Comparison of ENCODE assay signal across 18 cellular contexts in the genomic region with DNA sequence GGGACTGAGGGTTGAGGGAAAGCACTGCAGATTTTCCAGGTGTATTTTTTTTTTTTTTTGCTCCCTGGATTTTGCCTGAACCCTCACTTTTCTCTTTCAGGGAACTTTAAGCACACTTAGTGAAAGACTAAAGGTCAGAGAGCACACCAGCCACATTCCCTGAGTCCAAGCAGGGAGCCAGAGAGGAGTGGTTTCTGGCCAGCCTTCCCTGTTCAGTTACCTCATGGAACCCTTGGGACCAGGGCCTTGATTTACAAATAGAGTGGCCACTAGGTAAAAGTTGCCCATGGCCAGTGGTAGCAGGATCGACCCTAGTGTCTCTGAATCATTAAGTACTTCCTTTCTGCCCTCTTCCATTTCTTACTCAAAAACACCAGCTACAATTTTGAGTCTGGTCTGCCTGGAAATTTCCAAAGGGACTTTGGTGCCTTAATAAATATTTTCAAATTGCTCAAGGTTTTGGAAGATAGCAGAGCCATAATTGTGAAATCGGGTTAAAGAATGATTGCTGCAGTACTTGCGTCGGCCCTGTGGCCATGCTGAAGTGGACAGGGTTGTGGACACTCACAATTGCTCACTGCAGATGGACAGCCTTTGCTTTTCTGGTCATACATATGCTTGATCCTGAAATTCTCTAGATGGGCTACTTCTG. TPM values are rescaled to one million over a fixed set of nuclear protein-coding genes. Genes with fewer than 3 reads are reported as not detected.
A peak's percentile ranks its signal among the peaks of the same experiment; 100 is the strongest.
DNase-seq lines count a peak whose midpoint lies in the region; ATAC-seq, FAIRE-seq and TF ChIP-seq lines count a peak whose summit lies in the region.
"Had no signal": no experiment of that assay in that cellular context is flagged by ENCODE, and none has a peak within 500 bp of the region (broad histone marks: within the 10 kb centered on the region; RNA-seq: fewer than 3 reads in every experiment).

No MANE protein-coding gene starts in this region.

- intact Hi-C loops in esophagus squamous epithelium (cut with DNase I) (no loop called here), HepG2 (cut with micrococcal nuclease; ENCODE audit: unreplicated experiment) (no loop called here), testis (cut with DNase I; ENCODE audit: low total_unique reads) (no loop called here)

- no peak overlapping the region for H3K9ac ChIP-seq in HepG2 (ENCODE audit: insufficient read depth, low read depth, low read length)
- peak overlapping the region; percentile 59 for H3K9ac ChIP-seq in smooth muscle cell (ENCODE audit: low read depth)

- H3K27ac ChIP-seq in esophagus squamous epithelium (peak overlapping the region in 3 of 4 donors; percentile 45 to 73 (median 69)), HepG2 (ENCODE audit: extremely low read length, insufficient read depth, low read length) (no peak overlapping the region), smooth muscle cell (ENCODE audit: low read depth) (peak overlapping the region; percentile 88), testis (no peak overlapping the region)

- peak; percentile 73 for ATAC-seq in HepG2
- ATAC-seq in GM19455 (IDR thresholded peaks at IDR 0.05; ENCODE audit: unreplicated experiment), result no peak
- ATAC-seq: activated CD8-positive, alpha-beta T cell treated with anti-CD3 and anti-CD28 coated beads for 36 hours had no signal

- FAIRE-seq in HepG2 (lab: Jason Lieb, UNC) (no peak), GM12892 (lab: Jason Lieb, UNC) (no peak)
- FAIRE-seq: H54 had no signal

- no peak overlapping the region for H2AFZ ChIP-seq in HepG2 (ENCODE audit: low read length)
- H2AFZ ChIP-seq in smooth muscle cell (ENCODE audit: low read depth), result no peak overlapping the region

- in situ Hi-C loops in HepG2 (cut with HindIII; ENCODE audit: extremely low pct_ligation_motif_present, low pct_unique_long_range_greater_than_20kb), result no loop called here

- TF ChIP-seq POLR2A in esophagus squamous epithelium (IDR thresholded peaks at IDR 0.05), result no peak
- no peak for TF ChIP-seq POLR2A in HepG2 (IDR thresholded peaks at IDR 0.05; ENCODE audit: insufficient read depth in 1 of 2, low read depth in 2 of 2, low read length in 2 of 2)
- no peak for TF ChIP-seq POLR2A in GM12892 (IDR thresholded peaks at IDR 0.05; ENCODE audit: low read depth, low read length)
- TF ChIP-seq POLR2A in testis (IDR thresholded peaks at IDR 0.05), result no peak

- H3K4me1 ChIP-seq in esophagus squamous epithelium, result peaks cover 0 to 17% (median 8%) of the 10 kb centered on the region in 3 donors
- H3K4me1 ChIP-seq in HepG2 (ENCODE audit: insufficient read depth, low read length), result peaks cover 14% of the 10 kb centered on the region
- peaks cover 24% of the 10 kb centered on the region for H3K4me1 ChIP-seq in smooth muscle cell (ENCODE audit: low read depth)
- H3K4me1 ChIP-seq in testis, result no peaks in the 10 kb centered on the region
- H3K4me1 ChIP-seq: thyroid gland had no signal

- no peaks in the 10 kb centered on the region for H3K9me3 ChIP-seq in esophagus squamous epithelium
- no peaks in the 10 kb centered on the region for H3K9me3 ChIP-seq in HepG2 (ENCODE audit: low read length)
- no peaks in the 10 kb centered on the region for H3K9me3 ChIP-seq in smooth muscle cell (replicated peaks; ENCODE audit: low read depth)
- H3K9me3 ChIP-seq in testis, result no peaks in the 10 kb centered on the region
- H3K9me3 ChIP-seq: lower lobe of right lung, thyroid gland had no signal

- H4K20me1 ChIP-seq in HepG2 (ENCODE audit: insufficient read depth, low read length) (no peaks in the 10 kb centered on the region), smooth muscle cell (ENCODE audit: low read depth) (no peaks in the 10 kb centered on the region)

- DNase-seq in EL (peak; percentile 9), esophagus squamous epithelium (lab: John Stamatoyannopoulos, UW) (no peak), HepG2 (ENCODE audit: low spot score) (no peak), smooth muscle cell (lab: John Stamatoyannopoulos, UW; ENCODE audit: unreplicated experiment) (no peak), cerebellar nuclear complex (lab: John Stamatoyannopoulos, UW) (no peak), GM12892 (ENCODE audit: insufficient read length) (no peak), testis (no peak)
- DNase-seq: ACHN; activated CD8-positive, alpha-beta T cell treated with anti-CD3 and anti-CD28 coated beads for 36 hours; dermis blood vessel endothelial cell; lower lobe of right lung; NCI-H1694 treated with DMSO at 0.1 percent for 48 hours; NCI-H446 treated with DMSO at 0.1 percent for 48 hours; stimulated activated CD4-positive, alpha-beta T cell treated with anti-CD3 and anti-CD28 coated beads, Interleukin-2, amount 100 ng/mL, for 24 hours; thyroid gland had no signal

- H3K36me3 ChIP-seq in esophagus squamous epithelium (no peaks in the 10 kb centered on the region), HepG2 (replicated peaks in 1 of 2; ENCODE audit: control insufficient read depth in 1 of 2, insufficient read depth in 2 of 2, low read length in 2 of 2) (no peaks in the 10 kb centered on the region), smooth muscle cell (ENCODE audit: low read depth) (no peaks in the 10 kb centered on the region), testis (ENCODE audit: low read depth, missing control alignments) (no peaks in the 10 kb centered on the region)
- H3K36me3 ChIP-seq: lower lobe of right lung, thyroid gland had no signal

- H3K79me2 ChIP-seq in HepG2 (ENCODE audit: insufficient read depth, low read length) (no peaks in the 10 kb centered on the region), smooth muscle cell (ENCODE audit: low read depth) (peaks cover 77% of the 10 kb centered on the region)

- H3K27me3 ChIP-seq in esophagus squamous epithelium (peaks cover 0 to 6% (median 0%) of the 10 kb centered on the region in 4 donors), HepG2 (ENCODE audit: control insufficient read depth in 1 of 2, insufficient read depth in 2 of 2, low read length in 2 of 2) (no peaks in the 10 kb centered on the region), smooth muscle cell (ENCODE audit: low read depth) (no peaks in the 10 kb centered on the region), testis (no peaks in the 10 kb centered on the region)
- H3K27me3 ChIP-seq: thyroid gland had no signal

- no peak for TF ChIP-seq RAD21 in HepG2 (CRISPR knock-in tag; IDR thresholded peaks at IDR 0.05)

- POLR2A ChIA-PET in HepG2 (lab: Yijun Ruan, JAX), result no interaction called here

- TF ChIP-seq EP300 in HepG2 (IDR thresholded peaks at IDR 0.05; ENCODE audit: low read depth in 2 of 2, low read length in 2 of 2) (no peak), HepG2 (CRISPR knock-in tag; IDR thresholded peaks at IDR 0.05; ENCODE audit: borderline replicate concordance) (no peak)

- WGBS in esophagus squamous epithelium, 2 donors, result 52 to 59% methylated on average over 4 of the region's 4 CpGs
- 3% methylated on average over 4 of the region's 4 CpGs for WGBS in HepG2 (ENCODE audit: low lambda C conversion rate)
- WGBS in smooth muscle cell (ENCODE audit: low lambda C conversion rate), result 51% methylated on average over 4 of the region's 4 CpGs
- WGBS in testis, 2 donors, result 83 to 95% methylated on average over 4 of the region's 4 CpGs

- no TSS peak for BruUV-seq in HepG2 (replicated peaks; lab: Mats Ljungman, UMichigan)

- H3F3A ChIP-seq in smooth muscle cell (ENCODE audit: low read depth), result peaks cover 14% of the 10 kb centered on the region

- CTCF ChIA-PET in HepG2 (lab: Yijun Ruan, JAX; ENCODE audit: low intra/inter-chr PET ratio, low total read pairs), result no interaction called here

- TF ChIP-seq CTCF in esophagus squamous epithelium (IDR thresholded peaks at IDR 0.05) (no peak), HepG2 (CRISPR knock-in tag; IDR thresholded peaks at IDR 0.05) (no peak), smooth muscle cell (IDR thresholded peaks at IDR 0.05; ENCODE audit: borderline replicate concordance, insufficient read depth, poor library complexity, severe bottlenecking) (no peak), testis (IDR thresholded peaks at IDR 0.05) (no peak)

- no peak overlapping the region for H3K4me3 ChIP-seq in esophagus squamous epithelium
- no peak overlapping the region for H3K4me3 ChIP-seq in HepG2 (replicated peaks in 1 of 3; ENCODE audit: insufficient read depth in 1 of 3, low read depth in 2 of 3, low read length in 3 of 3)
- H3K4me3 ChIP-seq in smooth muscle cell, result no peak overlapping the region
- no peak overlapping the region for H3K4me3 ChIP-seq in testis
- H3K4me3 ChIP-seq: lower lobe of right lung, thyroid gland had no signal

- H3K4me2 ChIP-seq in HepG2 (ENCODE audit: low read depth, low read length) (peak overlapping the region; percentile 13; the same call in 1 of the 2 replicates), smooth muscle cell (peak overlapping the region; percentile 60)

TF ChIP-seq in HepG2, 621 proteins besides CTCF, POLR2A, EP300 and RAD21 (continues in another document):
- TF ChIP-seq KLF13 (CRISPR knock-in tag; IDR thresholded peaks at IDR 0.05), result no peak

RNA-seq across cellular contexts. Expression of a gene that starts 14.5 kb away (rescaled TPM):
- total RNA-seq in esophagus squamous epithelium (1 to 10 TPM in 2 of 4 donors, under 1 TPM in 2; 0.34 to 3.3 (median 0.81) TPM), HepG2 (2016; rRNA removed; fragmentation: Illumina TruSeq; extraction: Trizol) (1.5 and 1.8 TPM in 2 replicates), smooth muscle cell (9.3 and 23.0 TPM in 2 replicates), testis (1 to 10 TPM in 1 of 2 donors, under 1 TPM in 1; 0.87 to 2.3 TPM)
- 0.18 TPM in 1 of 2 replicates, not detected in the other for total RNA-seq in HepG2 (2016; cell fraction: cytosol; rRNA removed; fragmentation: Illumina TruSeq; extraction: Trizol; ENCODE audit: low read depth)
- total RNA-seq in HepG2 (2016; cell fraction: insoluble cytoplasmic fraction; rRNA removed; fragmentation: Illumina TruSeq; extraction: Trizol), result 1.1 and 1.7 TPM in 2 replicates
- total RNA-seq in HepG2 (2016; cell fraction: membrane; rRNA removed; fragmentation: Illumina TruSeq; extraction: Trizol), result 0.56 and 1.2 TPM in 2 replicates
- 0.34 and 0.87 TPM in 2 replicates for total RNA-seq in HepG2 (2016; cell fraction: nucleus; rRNA removed; fragmentation: Illumina TruSeq; extraction: Trizol)
- polyA plus RNA-seq in HepG2 (2011; rRNA removed) (0.14 and 0.25 TPM in 2 replicates), smooth muscle cell (5.8 and 9.8 TPM in 2 replicates), testis (ENCODE audit: insufficient read depth, low read depth, low replicate concordance) (0.25 TPM)
- 0.11 and 0.24 TPM in 2 replicates for polyA plus RNA-seq in HepG2 (2011; cell fraction: cytosol; rRNA removed)
- 0.16 and 0.31 TPM in 2 replicates for polyA plus RNA-seq in HepG2 (2011; cell fraction: nucleus; rRNA removed)
- polyA plus RNA-seq in HepG2 (2012), result 0.63 and 0.75 TPM in 2 replicates
- not detected in 2 replicates for polyA plus RNA-seq in HepG2 (2016; cell fraction: cytosol; fragmentation: Illumina TruSeq; extraction: Trizol; ENCODE audit: low read depth)
- polyA plus RNA-seq in HepG2 (2016; cell fraction: insoluble cytoplasmic fraction; fragmentation: Illumina TruSeq; extraction: Trizol; ENCODE audit: low read depth), result 0.19 TPM in 1 of 2 replicates, not detected in the other
- not detected in 2 replicates for polyA plus RNA-seq in HepG2 (2016; cell fraction: membrane; fragmentation: Illumina TruSeq; extraction: Trizol; ENCODE audit: low read depth)
- 0.26 and 0.41 TPM in 2 replicates for polyA plus RNA-seq in HepG2 (2016; cell fraction: nucleus; fragmentation: Illumina TruSeq; extraction: Trizol; ENCODE audit: insufficient read depth, low read depth)
- polyA minus RNA-seq in HepG2 (2011; rRNA and poly(A)+ RNA removed; ENCODE audit: low replicate concordance), result 0.04 TPM in 1 of 2 replicates, not detected in the other
- polyA minus RNA-seq in HepG2 (2011; cell fraction: cytosol; rRNA and poly(A)+ RNA removed), result 0.20 and 0.88 TPM in 2 replicates
- 0.87 and 1.5 TPM in 2 replicates for polyA minus RNA-seq in HepG2 (2011; cell fraction: nucleus; rRNA and poly(A)+ RNA removed)
- polyA plus RNA-seq in GM12892 (2012; ENCODE audit: missing spikeins), result not detected
- total RNA-seq: activated CD8-positive, alpha-beta T cell treated with anti-CD3 and anti-CD28 coated beads for 36 hours; dermis blood vessel endothelial cell; HT-29 had no signal

Comparison
In these comparisons a context has a peak if more than half of its experiments do, and no peak if none do; other contexts are left out.
1. H3K27ac ChIP-seq: peak in esophagus squamous epithelium (3 of 4) and smooth muscle cell (single experiment); none in HepG2 (single experiment) and testis (0 of 2).